ENCODE assay signal across 8 cellular contexts in genomic region chr7:6007835-6008590, GRCh38. TPM values are rescaled to one million over a fixed set of nuclear protein-coding genes. Genes with fewer than 3 reads are reported as not detected.
DNase-seq lines count a peak whose midpoint lies in the region; ATAC-seq, FAIRE-seq and TF ChIP-seq lines count a peak whose summit lies in the region.
"Not testable (repeated sequence)": the region's sequence is repeated elsewhere in the genome, so short reads cannot be mapped to it uniquely, and the experiment has no call there.

No MANE protein-coding gene starts in this region.

- H3K27me3 ChIP-seq in DND-41 (ENCODE audit: insufficient read depth, low read length, poor library complexity); Karpas-422 (ENCODE audit: low read length); astrocyte (ENCODE audit: insufficient read depth, low read length); esophagus muscularis mucosa; pancreas; tibial nerve: not testable (repeated sequence)

- peak overlapping the region; percentile 92 for H3K4me3 Mint-ChIP-seq in T-helper 2 cell treated with Interferon-gamma antibody and Interleukin-4, amounts not matched to agents 5 μg/mL and 100 μg/mL, for 36 hours
- peak overlapping the region; percentile 89 for H3K4me3 Mint-ChIP-seq in astrocyte (ENCODE audit: unreplicated experiment)

- 0 out of 2 replicates have a peak overlapping the region, but pooled peaks have one; percentile 28 for H2AFZ ChIP-seq in DND-41 (ENCODE audit: low read depth, low read length)
- not testable (repeated sequence) for H2AFZ ChIP-seq in Karpas-422 (ENCODE audit: low read length)
- peak overlapping the region; percentile 97 for H2AFZ ChIP-seq in astrocyte (ENCODE audit: low read depth, low read length)

- not testable (repeated sequence) for DNase-seq in DND-41; T-helper 2 cell treated with Interferon-gamma antibody and Interleukin-4, amounts not matched to agents 5 μg/mL and 100 μg/mL, for 36 hours (ENCODE audit: low spot score); astrocyte (ENCODE audit: low read depth); esophagus muscularis mucosa (ENCODE audit: extremely low spot score); pancreas; tibial nerve (ENCODE audit: low spot score in 2 of 2)
- peak; percentile 92 for DNase-seq in Karpas-422
- peak; percentile 34 for DNase-seq in kidney tubule cell (ENCODE audit: low spot score)

- H3K36me3 Mint-ChIP-seq in T-helper 2 cell treated with Interferon-gamma antibody and Interleukin-4, amounts not matched to agents 5 μg/mL and 100 μg/mL, for 36 hours (ENCODE audit: low read depth): peaks cover 23% of the 10 kb centered on the region
- H3K36me3 Mint-ChIP-seq in astrocyte (ENCODE audit: low read depth, unreplicated experiment): not testable (repeated sequence)

- intact Hi-C loops in esophagus muscularis mucosa (cut with DNase I); pancreas (cut with DNase I): not testable (repeated sequence)

- H3K4me1 ChIP-seq in DND-41 (ENCODE audit: insufficient read depth, low read length) (peaks cover 37% of the 10 kb centered on the region), Karpas-422 (ENCODE audit: low read length) (peaks cover 28% of the 10 kb centered on the region), esophagus muscularis mucosa (peaks cover 16 to 40% (median 32%) of the 10 kb centered on the region in 4 donors), pancreas (peaks cover 0 to 18% (median 6%) of the 10 kb centered on the region in 3 donors), tibial nerve (peaks cover 0 to 24% (median 10%) of the 10 kb centered on the region in 4 donors)
- not testable (repeated sequence) for H3K4me1 ChIP-seq in astrocyte (ENCODE audit: insufficient read depth, low read length)

- H3K4me2 ChIP-seq in DND-41 (ENCODE audit: insufficient read depth, low read length): peak overlapping the region; percentile 68
- peak overlapping the region; percentile 93 for H3K4me2 ChIP-seq in Karpas-422 (ENCODE audit: low read depth, low read length, poor library complexity, severe bottlenecking)
- peak overlapping the region; percentile 96 for H3K4me2 ChIP-seq in astrocyte (ENCODE audit: low read length)

- H3K79me2 ChIP-seq in DND-41 (ENCODE audit: insufficient read depth, low read length) (peaks cover 54% of the 10 kb centered on the region), Karpas-422 (ENCODE audit: low read length) (peaks cover 64% of the 10 kb centered on the region), astrocyte (ENCODE audit: insufficient read depth, low read length) (peaks cover 54% of the 10 kb centered on the region)

- WGBS in esophagus muscularis mucosa: 46% methylated on average over 27 of the region's 27 CpGs
- 46 to 53% methylated on average over 27 of the region's 27 CpGs for WGBS in pancreas, 2 donors
- WGBS in tibial nerve, 2 donors: 47% methylated on average over 27 of the region's 27 CpGs

- not testable (repeated sequence) for ATAC-seq in DND-41 (ENCODE audit: insufficient read depth, low read depth); pancreas

- not testable (repeated sequence) for H3K9me3 Mint-ChIP-seq in T-helper 2 cell treated with Interferon-gamma antibody and Interleukin-4, amounts not matched to agents 5 μg/mL and 100 μg/mL, for 36 hours; astrocyte (ENCODE audit: unreplicated experiment)

- H3K9ac ChIP-seq in DND-41 (ENCODE audit: low read depth, low read length) (peak overlapping the region; percentile 83), Karpas-422 (ENCODE audit: low read length) (peak overlapping the region; percentile 99), astrocyte (ENCODE audit: low read length) (peak overlapping the region; percentile 95)

- peaks cover 26% of the 10 kb centered on the region; the same call in 1 of the 2 replicates for H3K36me3 ChIP-seq in DND-41 (ENCODE audit: insufficient read depth, low read length)
- peaks cover 19% of the 10 kb centered on the region; the same call in 1 of the 2 replicates for H3K36me3 ChIP-seq in Karpas-422 (ENCODE audit: insufficient read depth, low read length)
- not testable (repeated sequence) for H3K36me3 ChIP-seq in astrocyte (ENCODE audit: insufficient read depth, low read length); pancreas
- peaks cover 0 to 31% (median 15%) of the 10 kb centered on the region in 4 donors for H3K36me3 ChIP-seq in esophagus muscularis mucosa
- H3K36me3 ChIP-seq in tibial nerve: peaks cover 0 to 17% (median 0%) of the 10 kb centered on the region in 3 donors

- H3K4me3 ChIP-seq in DND-41 (ENCODE audit: low read depth in 1 of 2, low read length in 2 of 2) (peak overlapping the region; percentile 68 to 84; a peak in 3 of 4 replicates), Karpas-422 (ENCODE audit: low read length) (peak overlapping the region; percentile 98), astrocyte (ENCODE audit: insufficient read depth, low read depth, low read length) (peak overlapping the region; percentile 85), esophagus muscularis mucosa (peak overlapping the region; percentile 67 to 80 (median 76)), pancreas (peak overlapping the region; percentile 61 to 70 (median 64)), tibial nerve (peak overlapping the region; percentile 70 to 86 (median 76))

- FAIRE-seq in astrocyte (lab: Jason Lieb, UNC); pancreas (lab: Jason Lieb, UNC): not testable (repeated sequence)

- H3K27ac ChIP-seq in DND-41 (ENCODE audit: low read length): peak overlapping the region; percentile 44; the same call in 1 of the 2 replicates
- peak overlapping the region; percentile 94 for H3K27ac ChIP-seq in Karpas-422 (ENCODE audit: low read length)
- H3K27ac ChIP-seq in astrocyte (ENCODE audit: low read depth, low read length): peak overlapping the region; percentile 89
- H3K27ac ChIP-seq in esophagus muscularis mucosa (replicated peaks in 1 of 4): peak overlapping the region; percentile 88 to 99 (median 92)
- H3K27ac ChIP-seq in pancreas: peak overlapping the region in 2 of 4 donors; percentile 85 to 91
- H3K27ac ChIP-seq in tibial nerve: peak overlapping the region in 3 of 4 donors; percentile 58 to 93 (median 89)

- not testable (repeated sequence) for H3K27me3 Mint-ChIP-seq in T-helper 2 cell treated with Interferon-gamma antibody and Interleukin-4, amounts not matched to agents 5 μg/mL and 100 μg/mL, for 36 hours (ENCODE audit: low read depth); astrocyte (ENCODE audit: low read depth, unreplicated experiment)

- not testable (repeated sequence) for H3K9me3 ChIP-seq in DND-41 (ENCODE audit: insufficient read depth, low read length, severe bottlenecking); Karpas-422 (ENCODE audit: low read length); astrocyte (ENCODE audit: insufficient read depth, low read depth, low read length); esophagus muscularis mucosa; pancreas; tibial nerve

- H4K20me1 ChIP-seq in DND-41 (ENCODE audit: insufficient read depth, low read length); Karpas-422 (ENCODE audit: insufficient read depth, low read depth, low read length); astrocyte (ENCODE audit: insufficient read depth, low read length): not testable (repeated sequence)

- H3K9me2 ChIP-seq in Karpas-422 (replicated peaks; ENCODE audit: insufficient read depth, low read length): not testable (repeated sequence)

- not testable (repeated sequence) for H3K27ac Mint-ChIP-seq in T-helper 2 cell treated with Interferon-gamma antibody and Interleukin-4, amounts not matched to agents 5 μg/mL and 100 μg/mL, for 36 hours; astrocyte (ENCODE audit: unreplicated experiment)

- not testable (repeated sequence) for TF ChIP-seq EP300 in esophagus muscularis mucosa (IDR thresholded peaks at IDR 0.05); tibial nerve (IDR thresholded peaks at IDR 0.05)

- TF ChIP-seq CTCF in DND-41 (IDR thresholded peaks at IDR 0.05; ENCODE audit: borderline replicate concordance, extremely low read depth, low read length, poor library complexity, severe bottlenecking); astrocyte (IDR thresholded peaks at IDR 0.05; ENCODE audit: insufficient read depth, low read depth, low read length); esophagus muscularis mucosa (IDR thresholded peaks at IDR 0.05); pancreas (IDR thresholded peaks at IDR 0.05); tibial nerve (IDR thresholded peaks at IDR 0.05): not testable (repeated sequence)

- TF ChIP-seq POLR2A in esophagus muscularis mucosa (IDR thresholded peaks at IDR 0.05; ENCODE audit: low read depth); tibial nerve (IDR thresholded peaks at IDR 0.05): not testable (repeated sequence)

- H3K4me1 Mint-ChIP-seq in T-helper 2 cell treated with Interferon-gamma antibody and Interleukin-4, amounts not matched to agents 5 μg/mL and 100 μg/mL, for 36 hours (ENCODE audit: low read depth): peaks cover 27% of the 10 kb centered on the region
- peaks cover 24% of the 10 kb centered on the region for H3K4me1 Mint-ChIP-seq in astrocyte (ENCODE audit: low read depth, unreplicated experiment)

RNA-seq across cellular contexts. Expression of gene PMS2, which starts 0.8 kb away (rescaled TPM):
- total RNA-seq in Karpas-422 (2014; rRNA removed; shearing (Covaris generic); ENCODE audit: low replicate concordance): 30.3 and 32.0 TPM in 2 replicates
- total RNA-seq in astrocyte (15.3 and 17.8 TPM in 2 replicates), esophagus muscularis mucosa (1 to 10 TPM; 7.5 to 9.5 (median 8.4) TPM), pancreas (1 to 10 TPM; 3.4 to 7.2 (median 4.0) TPM), tibial nerve (10 to 100 TPM; 11.5 to 22.7 (median 12.8) TPM)
- polyA plus RNA-seq in pancreas: 1 to 10 TPM; 2.0 to 4.7 TPM

RNA-seq across cellular contexts. Expression of gene AIMP2, which starts 1.1 kb away (rescaled TPM):
- total RNA-seq in Karpas-422 (2014; rRNA removed; shearing (Covaris generic); ENCODE audit: low replicate concordance): 97.2 and 106 TPM in 2 replicates
- 46.9 and 48.3 TPM in 2 replicates for total RNA-seq in astrocyte
- total RNA-seq in esophagus muscularis mucosa: 10 to 100 TPM; 24.5 to 41.9 (median 37.5) TPM
- 10 to 100 TPM in 4 of 6 donors, 1 to 10 TPM in 2; 7.6 to 15.7 (median 11.1) TPM for total RNA-seq in pancreas
- polyA plus RNA-seq in pancreas: 10 to 100 TPM in 1 of 2 donors, 1 to 10 TPM in 1; 6.6 to 13.1 TPM
- total RNA-seq in tibial nerve: 10 to 100 TPM; 28.7 to 36.9 (median 34.7) TPM

RNA-seq across cellular contexts. Expression of gene ANKRD61, which starts 23.2 kb away (rescaled TPM):
- total RNA-seq in Karpas-422 (2014; rRNA removed; shearing (Covaris generic); ENCODE audit: low replicate concordance): 0.22 and 0.71 TPM in 2 replicates
- total RNA-seq in astrocyte (0.18 and 0.31 TPM in 2 replicates), esophagus muscularis mucosa (not detected), pancreas (not detected), tibial nerve (under 1 TPM in 1 of 4 donors, not detected in 3; 0.63 TPM)
- polyA plus RNA-seq in pancreas: not detected

RNA-seq across cellular contexts. Expression of gene RSPH10B, which starts 37.5 kb away (rescaled TPM):
- 3.4 TPM in 1 of 2 replicates, not detected in the other for total RNA-seq in Karpas-422 (2014; rRNA removed; shearing (Covaris generic); ENCODE audit: low replicate concordance)
- total RNA-seq in astrocyte (0.12 TPM in 1 of 2 replicates, not detected in the other), esophagus muscularis mucosa (not detected), pancreas (under 1 TPM in 1 of 6 donors, not detected in 5; 0.12 TPM), tibial nerve (under 1 TPM in 1 of 4 donors, not detected in 3; 0.20 TPM)
- under 1 TPM; 0.08 to 0.33 TPM for polyA plus RNA-seq in pancreas

RNA-seq across cellular contexts. Expression of gene EIF2AK1, which starts 51.0 kb away (rescaled TPM):
- total RNA-seq in Karpas-422 (2014; rRNA removed; shearing (Covaris generic); ENCODE audit: low replicate concordance): 258 and 273 TPM in 2 replicates
- total RNA-seq in astrocyte: 115 and 119 TPM in 2 replicates
- 100 to 1,000 TPM in 2 of 4 donors, 10 to 100 TPM in 2; 60.1 to 157 (median 89.2) TPM for total RNA-seq in esophagus muscularis mucosa
- total RNA-seq in pancreas: 10 to 100 TPM; 35.7 to 49.4 (median 46.1) TPM
- 10 to 100 TPM; 20.6 to 28.4 TPM for polyA plus RNA-seq in pancreas
- total RNA-seq in tibial nerve: 100 to 1,000 TPM; 141 to 252 (median 221) TPM
